ENCODE assay signal across 2 cellular contexts in the genomic region with DNA sequence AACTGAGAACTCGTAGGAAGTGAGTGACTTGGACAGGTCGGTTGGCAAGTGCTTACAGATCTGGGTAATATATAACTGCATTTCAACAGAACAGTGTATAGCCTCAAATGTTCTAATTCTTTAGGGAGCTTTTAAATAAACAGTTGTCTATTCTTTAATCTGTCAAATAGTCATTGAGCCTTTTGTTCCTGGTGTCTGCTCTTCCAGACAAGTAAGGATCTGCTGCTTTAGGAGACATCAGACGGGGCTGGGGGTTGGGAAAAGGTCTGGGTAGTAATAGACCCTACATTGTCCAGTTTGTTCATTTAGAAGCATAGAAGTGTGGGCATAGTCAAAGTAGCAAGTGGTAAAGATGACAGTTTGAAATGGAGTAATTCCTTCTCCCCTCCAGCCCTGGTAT.
TF ChIP-seq lines count a peak whose summit lies in the region.

No MANE protein-coding gene starts in this region.

TF ChIP-seq in WTC11, 78 proteins besides CTCF, POLR2A, EP300 and RAD21:
- TF ChIP-seq, protein P1, sequence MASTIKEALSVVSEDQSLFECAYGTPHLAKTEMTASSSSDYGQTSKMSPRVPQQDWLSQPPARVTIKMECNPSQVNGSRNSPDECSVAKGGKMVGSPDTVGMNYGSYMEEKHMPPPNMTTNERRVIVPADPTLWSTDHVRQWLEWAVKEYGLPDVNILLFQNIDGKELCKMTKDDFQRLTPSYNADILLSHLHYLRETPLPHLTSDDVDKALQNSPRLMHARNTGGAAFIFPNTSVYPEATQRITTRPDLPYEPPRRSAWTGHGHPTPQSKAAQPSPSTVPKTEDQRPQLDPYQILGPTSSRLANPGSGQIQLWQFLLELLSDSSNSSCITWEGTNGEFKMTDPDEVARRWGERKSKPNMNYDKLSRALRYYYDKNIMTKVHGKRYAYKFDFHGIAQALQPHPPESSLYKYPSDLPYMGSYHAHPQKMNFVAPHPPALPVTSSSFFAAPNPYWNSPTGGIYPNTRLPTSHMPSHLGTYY (CRISPR knock-in tag; IDR thresholded peaks at IDR 0.05), result no peak
- TF ChIP-seq, protein P2, sequence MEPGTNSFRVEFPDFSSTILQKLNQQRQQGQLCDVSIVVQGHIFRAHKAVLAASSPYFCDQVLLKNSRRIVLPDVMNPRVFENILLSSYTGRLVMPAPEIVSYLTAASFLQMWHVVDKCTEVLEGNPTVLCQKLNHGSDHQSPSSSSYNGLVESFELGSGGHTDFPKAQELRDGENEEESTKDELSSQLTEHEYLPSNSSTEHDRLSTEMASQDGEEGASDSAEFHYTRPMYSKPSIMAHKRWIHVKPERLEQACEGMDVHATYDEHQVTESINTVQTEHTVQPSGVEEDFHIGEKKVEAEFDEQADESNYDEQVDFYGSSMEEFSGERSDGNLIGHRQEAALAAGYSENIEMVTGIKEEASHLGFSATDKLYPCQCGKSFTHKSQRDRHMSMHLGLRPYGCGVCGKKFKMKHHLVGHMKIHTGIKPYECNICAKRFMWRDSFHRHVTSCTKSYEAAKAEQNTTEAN (CRISPR knock-in tag; IDR thresholded peaks at IDR 0.05), result no peak
- TF ChIP-seq, protein P3, sequence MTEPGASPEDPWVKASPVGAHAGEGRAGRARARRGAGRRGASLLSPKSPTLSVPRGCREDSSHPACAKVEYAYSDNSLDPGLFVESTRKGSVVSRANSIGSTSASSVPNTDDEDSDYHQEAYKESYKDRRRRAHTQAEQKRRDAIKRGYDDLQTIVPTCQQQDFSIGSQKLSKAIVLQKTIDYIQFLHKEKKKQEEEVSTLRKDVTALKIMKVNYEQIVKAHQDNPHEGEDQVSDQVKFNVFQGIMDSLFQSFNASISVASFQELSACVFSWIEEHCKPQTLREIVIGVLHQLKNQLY (CRISPR knock-in tag; IDR thresholded peaks at IDR 0.05), result no peak
- TF ChIP-seq SP1 (CRISPR knock-in tag; conservative IDR thresholded peaks at IDR 0.05) (no peak), GABPB1 (CRISPR knock-in tag; IDR thresholded peaks at IDR 0.05) (no peak), MYBL2 (CRISPR knock-in tag; IDR thresholded peaks at IDR 0.05) (no peak), RELA (CRISPR knock-in tag; IDR thresholded peaks at IDR 0.05; ENCODE audit: borderline replicate concordance) (no peak), GRHL2 (CRISPR knock-in tag; IDR thresholded peaks at IDR 0.05; ENCODE audit: insufficient replicate concordance, severe bottlenecking) (no peak), ETV6 (CRISPR knock-in tag; IDR thresholded peaks at IDR 0.05) (no peak), FOXP1 (CRISPR knock-in tag; IDR thresholded peaks at IDR 0.05; ENCODE audit: borderline replicate concordance) (no peak), TCF7 (CRISPR knock-in tag; IDR thresholded peaks at IDR 0.05; ENCODE audit: low read depth) (no peak), NR1H2 (CRISPR knock-in tag; IDR thresholded peaks at IDR 0.05) (no peak), TEAD4 (CRISPR knock-in tag; IDR thresholded peaks at IDR 0.05) (no peak), FOXK1 (CRISPR knock-in tag; IDR thresholded peaks at IDR 0.05) (no peak)
- TF ChIP-seq, protein P4, sequence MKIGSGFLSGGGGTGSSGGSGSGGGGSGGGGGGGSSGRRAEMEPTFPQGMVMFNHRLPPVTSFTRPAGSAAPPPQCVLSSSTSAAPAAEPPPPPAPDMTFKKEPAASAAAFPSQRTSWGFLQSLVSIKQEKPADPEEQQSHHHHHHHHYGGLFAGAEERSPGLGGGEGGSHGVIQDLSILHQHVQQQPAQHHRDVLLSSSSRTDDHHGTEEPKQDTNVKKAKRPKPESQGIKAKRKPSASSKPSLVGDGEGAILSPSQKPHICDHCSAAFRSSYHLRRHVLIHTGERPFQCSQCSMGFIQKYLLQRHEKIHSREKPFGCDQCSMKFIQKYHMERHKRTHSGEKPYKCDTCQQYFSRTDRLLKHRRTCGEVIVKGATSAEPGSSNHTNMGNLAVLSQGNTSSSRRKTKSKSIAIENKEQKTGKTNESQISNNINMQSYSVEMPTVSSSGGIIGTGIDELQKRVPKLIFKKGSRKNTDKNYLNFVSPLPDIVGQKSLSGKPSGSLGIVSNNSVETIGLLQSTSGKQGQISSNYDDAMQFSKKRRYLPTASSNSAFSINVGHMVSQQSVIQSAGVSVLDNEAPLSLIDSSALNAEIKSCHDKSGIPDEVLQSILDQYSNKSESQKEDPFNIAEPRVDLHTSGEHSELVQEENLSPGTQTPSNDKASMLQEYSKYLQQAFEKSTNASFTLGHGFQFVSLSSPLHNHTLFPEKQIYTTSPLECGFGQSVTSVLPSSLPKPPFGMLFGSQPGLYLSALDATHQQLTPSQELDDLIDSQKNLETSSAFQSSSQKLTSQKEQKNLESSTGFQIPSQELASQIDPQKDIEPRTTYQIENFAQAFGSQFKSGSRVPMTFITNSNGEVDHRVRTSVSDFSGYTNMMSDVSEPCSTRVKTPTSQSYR (CRISPR knock-in tag; IDR thresholded peaks at IDR 0.05), result no peak
- TF ChIP-seq, protein P5, sequence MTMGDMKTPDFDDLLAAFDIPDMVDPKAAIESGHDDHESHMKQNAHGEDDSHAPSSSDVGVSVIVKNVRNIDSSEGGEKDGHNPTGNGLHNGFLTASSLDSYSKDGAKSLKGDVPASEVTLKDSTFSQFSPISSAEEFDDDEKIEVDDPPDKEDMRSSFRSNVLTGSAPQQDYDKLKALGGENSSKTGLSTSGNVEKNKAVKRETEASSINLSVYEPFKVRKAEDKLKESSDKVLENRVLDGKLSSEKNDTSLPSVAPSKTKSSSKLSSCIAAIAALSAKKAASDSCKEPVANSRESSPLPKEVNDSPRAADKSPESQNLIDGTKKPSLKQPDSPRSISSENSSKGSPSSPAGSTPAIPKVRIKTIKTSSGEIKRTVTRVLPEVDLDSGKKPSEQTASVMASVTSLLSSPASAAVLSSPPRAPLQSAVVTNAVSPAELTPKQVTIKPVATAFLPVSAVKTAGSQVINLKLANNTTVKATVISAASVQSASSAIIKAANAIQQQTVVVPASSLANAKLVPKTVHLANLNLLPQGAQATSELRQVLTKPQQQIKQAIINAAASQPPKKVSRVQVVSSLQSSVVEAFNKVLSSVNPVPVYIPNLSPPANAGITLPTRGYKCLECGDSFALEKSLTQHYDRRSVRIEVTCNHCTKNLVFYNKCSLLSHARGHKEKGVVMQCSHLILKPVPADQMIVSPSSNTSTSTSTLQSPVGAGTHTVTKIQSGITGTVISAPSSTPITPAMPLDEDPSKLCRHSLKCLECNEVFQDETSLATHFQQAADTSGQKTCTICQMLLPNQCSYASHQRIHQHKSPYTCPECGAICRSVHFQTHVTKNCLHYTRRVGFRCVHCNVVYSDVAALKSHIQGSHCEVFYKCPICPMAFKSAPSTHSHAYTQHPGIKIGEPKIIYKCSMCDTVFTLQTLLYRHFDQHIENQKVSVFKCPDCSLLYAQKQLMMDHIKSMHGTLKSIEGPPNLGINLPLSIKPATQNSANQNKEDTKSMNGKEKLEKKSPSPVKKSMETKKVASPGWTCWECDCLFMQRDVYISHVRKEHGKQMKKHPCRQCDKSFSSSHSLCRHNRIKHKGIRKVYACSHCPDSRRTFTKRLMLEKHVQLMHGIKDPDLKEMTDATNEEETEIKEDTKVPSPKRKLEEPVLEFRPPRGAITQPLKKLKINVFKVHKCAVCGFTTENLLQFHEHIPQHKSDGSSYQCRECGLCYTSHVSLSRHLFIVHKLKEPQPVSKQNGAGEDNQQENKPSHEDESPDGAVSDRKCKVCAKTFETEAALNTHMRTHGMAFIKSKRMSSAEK (CRISPR knock-in tag; IDR thresholded peaks at IDR 0.05; ENCODE audit: borderline replicate concordance), result no peak

TF ChIP-seq in HepG2, 621 proteins besides CTCF, POLR2A, EP300 and RAD21:
- no peak for TF ChIP-seq KAT8 (CRISPR knock-in tag; IDR thresholded peaks at IDR 0.05)
- TF ChIP-seq ZNF292 (CRISPR knock-in tag; IDR thresholded peaks at IDR 0.05; ENCODE audit: borderline replicate concordance, low read depth), result no peak
- no peak for TF ChIP-seq KAT7 (CRISPR knock-in tag; IDR thresholded peaks at IDR 0.05; ENCODE audit: borderline replicate concordance)
- no peak for TF ChIP-seq YY1 (IDR thresholded peaks at IDR 0.05; ENCODE audit: insufficient read depth, insufficient replicate concordance, low read depth, low read length)
- no peak for TF ChIP-seq ZNF569 (CRISPR knock-in tag; IDR thresholded peaks at IDR 0.05; ENCODE audit: borderline replicate concordance)
- no peak for TF ChIP-seq NFIC (IDR thresholded peaks at IDR 0.05; ENCODE audit: low read length)
- TF ChIP-seq, protein P6, sequence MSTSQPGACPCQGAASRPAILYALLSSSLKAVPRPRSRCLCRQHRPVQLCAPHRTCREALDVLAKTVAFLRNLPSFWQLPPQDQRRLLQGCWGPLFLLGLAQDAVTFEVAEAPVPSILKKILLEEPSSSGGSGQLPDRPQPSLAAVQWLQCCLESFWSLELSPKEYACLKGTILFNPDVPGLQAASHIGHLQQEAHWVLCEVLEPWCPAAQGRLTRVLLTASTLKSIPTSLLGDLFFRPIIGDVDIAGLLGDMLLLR (CRISPR knock-in tag; IDR thresholded peaks at IDR 0.05), result no peak
TF ChIP-seq in HepG2: peak in this region for 0.
